In the genomic region with DNA sequence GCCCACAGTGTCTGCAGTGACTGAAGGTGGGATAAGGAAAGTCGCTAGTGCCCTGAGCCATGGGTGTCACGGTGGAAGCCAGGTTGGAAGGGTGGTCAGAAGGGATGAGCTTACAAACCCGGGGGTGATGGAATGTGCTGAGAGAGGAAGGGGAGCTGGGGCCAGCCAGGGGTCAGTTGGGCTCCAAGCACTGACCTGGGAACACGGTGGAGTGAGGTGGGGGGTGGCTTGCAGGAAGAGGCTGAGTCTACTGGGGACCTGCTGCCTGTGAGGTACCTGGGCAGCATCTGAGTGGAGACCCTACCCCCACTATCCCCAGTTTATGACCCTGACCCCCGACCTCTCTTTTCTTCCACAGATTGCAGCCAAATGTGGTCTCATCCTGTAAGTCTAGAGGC, we compare ENCODE assay signal across 17 cellular contexts. TPM values are rescaled to one million over a fixed set of nuclear protein-coding genes. Genes with fewer than 3 reads are reported as not detected.
DNase-seq lines count a peak whose midpoint lies in the region; ATAC-seq and TF ChIP-seq lines count a peak whose summit lies in the region.
"Had no signal": no experiment of that assay in that cellular context is flagged by ENCODE, and none has a peak within 500 bp of the region (broad histone marks: within the 10 kb centered on the region; RNA-seq: fewer than 3 reads in every experiment).

No MANE protein-coding gene starts in this region.

- no peak for TF ChIP-seq POLR2A in spleen (IDR thresholded peaks at IDR 0.05)

- intact Hi-C loops in PC-3 (cut with micrococcal nuclease): loop anchor here (2.0 kb wide), 1 partner anchor 13 kb away; no protein-coding TSS in a partner anchor
- intact Hi-C loops in spleen (cut with DNase I; ENCODE audit: low total_unique reads): no loop called here

- ATAC-seq in PC-3: no peak
- ATAC-seq in activated naive CD8-positive, alpha-beta T cell treated with anti-CD3 and anti-CD28 coated beads, Interleukin-2, amount 50 U/mL, for 24 hours: no peak
- ATAC-seq in HG02588 (IDR thresholded peaks at IDR 0.05; ENCODE audit: unreplicated experiment): no peak

- H3K9ac ChIP-seq in PC-3 (ENCODE audit: low read length): no peak overlapping the region
- H3K9ac ChIP-seq in iPS-20b (ENCODE audit: low read depth, low read length): 0 out of 2 replicates have a peak overlapping the region, but pooled peaks have one; percentile 32

- peak overlapping the region; percentile 61 for H3K27ac Mint-ChIP-seq in osteocyte (ENCODE audit: unreplicated experiment)
- no peak overlapping the region for H3K27ac Mint-ChIP-seq in activated naive CD8-positive, alpha-beta T cell treated with anti-CD3 and anti-CD28 coated beads, Interleukin-2, amount 50 U/mL, for 24 hours

- no peaks in the 10 kb centered on the region for H3F3A ChIP-seq in PC-3 (ENCODE audit: low read length, unreplicated experiment)

- H4K20me1 ChIP-seq in PC-3 (ENCODE audit: low read length): no peaks in the 10 kb centered on the region

- peaks cover 12% of the 10 kb centered on the region; the same call in 1 of the 2 replicates for H3K36me3 ChIP-seq in PC-3 (ENCODE audit: low read depth, low read length)
- H3K36me3 ChIP-seq in iPS-20b (ENCODE audit: insufficient read depth, low read depth, low read length): peaks cover 14% of the 10 kb centered on the region; the same call in 1 of the 2 replicates
- no peaks in the 10 kb centered on the region for H3K36me3 ChIP-seq in spleen

- no peaks in the 10 kb centered on the region for H3K9me3 Mint-ChIP-seq in osteocyte (ENCODE audit: unreplicated experiment)
- H3K9me3 Mint-ChIP-seq in activated naive CD8-positive, alpha-beta T cell treated with anti-CD3 and anti-CD28 coated beads, Interleukin-2, amount 50 U/mL, for 24 hours: no peaks in the 10 kb centered on the region

- H3K4me1 Mint-ChIP-seq in osteocyte (ENCODE audit: unreplicated experiment): peaks cover 60% of the 10 kb centered on the region
- H3K4me1 Mint-ChIP-seq in activated naive CD8-positive, alpha-beta T cell treated with anti-CD3 and anti-CD28 coated beads, Interleukin-2, amount 50 U/mL, for 24 hours: peaks cover 7% of the 10 kb centered on the region

- peak overlapping the region; percentile 77 for H3K4me2 ChIP-seq in PC-3 (ENCODE audit: low read length)

- TF ChIP-seq CTCF in GM13976 (IDR thresholded peaks at IDR 0.05; ENCODE audit: borderline replicate concordance, control extremely low read depth, extremely low read depth, insufficient read depth, missing control alignments) (no peak), PC-3 (conservative IDR thresholded peaks at IDR 0.05; ENCODE audit: low read depth, low read length) (no peak), osteocyte (IDR thresholded peaks at IDR 0.05) (no peak), spleen (IDR thresholded peaks at IDR 0.05 in 8 of 11, conservative IDR thresholded peaks at IDR 0.05 in 3 of 11) (no peak)

- peaks cover 12% of the 10 kb centered on the region for H3K36me3 Mint-ChIP-seq in osteocyte (ENCODE audit: unreplicated experiment)
- H3K36me3 Mint-ChIP-seq in activated naive CD8-positive, alpha-beta T cell treated with anti-CD3 and anti-CD28 coated beads, Interleukin-2, amount 50 U/mL, for 24 hours (ENCODE audit: low read depth): no peaks in the 10 kb centered on the region

- peak; percentile 32 for DNase-seq in GM13976 (ENCODE audit: low spot score)
- DNase-seq in PC-3: no peak
- no peak for DNase-seq in osteocyte (ENCODE audit: extremely low spot score, unreplicated experiment)
- no peak for DNase-seq in activated naive CD8-positive, alpha-beta T cell treated with anti-CD3 and anti-CD28 coated beads, Interleukin-2, amount 50 U/mL, for 24 hours
- DNase-seq in spleen: no peak
- no peak for DNase-seq in medulla oblongata (ENCODE audit: extremely low spot score)
- DNase-seq: AML-193, Calu3, Karpas-422, MM.1S, NCI-H1105 treated with DMSO at 0.1 percent for 48 hours, NCI-H187 treated with DMSO at 0.1 percent for 48 hours, NCI-H510A had no signal

- peak overlapping the region; percentile 48; the same call in 1 of the 2 replicates for H3K4me3 ChIP-seq in PC-3 (ENCODE audit: low read length)
- H3K4me3 ChIP-seq in iPS-20b (ENCODE audit: low read length): no peak overlapping the region
- no peak overlapping the region for H3K4me3 ChIP-seq in spleen
- H3K4me3 ChIP-seq: SJSA1 had no signal

- H3K27me3 ChIP-seq in PC-3 (ENCODE audit: low read length): no peaks in the 10 kb centered on the region
- peaks cover 10% of the 10 kb centered on the region for H3K27me3 ChIP-seq in iPS-20b (ENCODE audit: insufficient read depth, low read length)
- peaks cover 0 to 86% (median 25%) of the 10 kb centered on the region in 7 donors for H3K27me3 ChIP-seq in spleen (replicated peaks in 1 of 7)
- H3K27me3 ChIP-seq: SJSA1 had no signal

- H3K27ac ChIP-seq in PC-3 (ENCODE audit: low read length): peak overlapping the region; percentile 63
- H3K27ac ChIP-seq in iPS-20b (ENCODE audit: low read length): no peak overlapping the region
- no peak overlapping the region for H3K27ac ChIP-seq in spleen
- H3K27ac ChIP-seq: SJSA1 had no signal

- no TSS peak for BruUV-seq in PC-3 (replicated peaks; lab: Mats Ljungman, UMichigan)

- H3K4me1 ChIP-seq in PC-3 (ENCODE audit: insufficient read depth, low read length) (peaks cover 63% of the 10 kb centered on the region), iPS-20b (ENCODE audit: insufficient read depth, low read length) (peaks cover 30% of the 10 kb centered on the region), spleen (peaks cover 0 to 69% (median 16%) of the 10 kb centered on the region in 6 donors)

- in situ Hi-C loops in GM13976 (cut with MboI; ENCODE audit: low sequenced_read_pairs, unreplicated experiment): no loop called here

- 60 to 66% (median 65%) methylated on average over 5 of the region's 5 CpGs for WGBS in spleen, 5 donors

- no peak overlapping the region for H2AFZ ChIP-seq in PC-3 (ENCODE audit: low read length)

- H3K27me3 Mint-ChIP-seq in osteocyte (ENCODE audit: unreplicated experiment): no peaks in the 10 kb centered on the region
- H3K27me3 Mint-ChIP-seq in activated naive CD8-positive, alpha-beta T cell treated with anti-CD3 and anti-CD28 coated beads, Interleukin-2, amount 50 U/mL, for 24 hours: peaks cover 41% of the 10 kb centered on the region

- no peaks in the 10 kb centered on the region for H3K9me2 ChIP-seq in PC-3 (replicated peaks; ENCODE audit: low read length)

- no peaks in the 10 kb centered on the region for H3K9me3 ChIP-seq in PC-3 (ENCODE audit: low read length)
- H3K9me3 ChIP-seq in iPS-20b (ENCODE audit: insufficient read depth, low read depth, low read length): no peaks in the 10 kb centered on the region
- no peaks in the 10 kb centered on the region for H3K9me3 ChIP-seq in spleen

- POLR2A ChIA-PET in PC-3 (lab: Charles Lee; ENCODE audit: unreplicated experiment): no interaction called here

- no peak overlapping the region for H3K4me3 Mint-ChIP-seq in osteocyte (ENCODE audit: unreplicated experiment)
- no peak overlapping the region for H3K4me3 Mint-ChIP-seq in activated naive CD8-positive, alpha-beta T cell treated with anti-CD3 and anti-CD28 coated beads, Interleukin-2, amount 50 U/mL, for 24 hours

- peaks cover 8% of the 10 kb centered on the region; the same call in 1 of the 2 replicates for H3K79me2 ChIP-seq in PC-3 (ENCODE audit: low read length)

- CTCF ChIA-PET in PC-3 (lab: Charles Lee): interaction anchor here (0.6 kb wide), 1 partner anchor 10 kb away, joined by 7 read pairs; no protein-coding TSS in a partner anchor

RNA-seq across cellular contexts. Expression of a gene that starts 3.1 kb away (rescaled TPM):
- 5.6 and 6.9 TPM in 2 replicates for total RNA-seq in PC-3 (2014; rRNA removed)
- total RNA-seq in osteocyte: 4.3 and 6.6 TPM in 2 replicates
- under 1 TPM in 2 of 7 donors, not detected in 5; 0.44 to 0.49 TPM for total RNA-seq in spleen
- polyA plus RNA-seq in spleen: under 1 TPM in 1 of 3 donors, not detected in 2; 0.06 TPM
- total RNA-seq: RPMI7951 had no signal
